ENCODE assay signal across 8 cellular contexts in genomic region chr4:113762061-113762850, GRCh38. TPM values are rescaled to one million over a fixed set of nuclear protein-coding genes. Genes with fewer than 3 reads are reported as not detected.
DNase-seq lines count a peak whose midpoint lies in the region; ATAC-seq, FAIRE-seq and TF ChIP-seq lines count a peak whose summit lies in the region.

No MANE protein-coding gene starts in this region.

- DNase-seq in BE2C: peak; percentile 99
- DNase-seq in GM19238 (ENCODE audit: insufficient read length, low spot score): peak; percentile 74
- DNase-seq in NCI-H524 (lab: John Stamatoyannopoulos, UW): peak; percentile 94
- peak; percentile 100 for DNase-seq in activated CD4-positive, alpha-beta T cell treated with anti-CD3 and anti-CD28 coated beads for 48 hours
- peak; percentile 97 for DNase-seq in kidney glomerular epithelial cell (lab: John Stamatoyannopoulos, UW)
- peak; percentile 98 to 100 for DNase-seq in stimulated activated CD4-positive, alpha-beta T cell treated with anti-CD3 and anti-CD28 coated beads, Interleukin-15, amount 100 ng/mL, for 48 hours (ENCODE audit: low read depth in 2 of 2)

- H3K36me3 ChIP-seq in BE2C: no peaks in the 10 kb centered on the region

- H3K4me3 ChIP-seq in BE2C (ENCODE audit: low read depth, low read length): peak overlapping the region; percentile 88

- H3K27me3 ChIP-seq in BE2C: no peaks in the 10 kb centered on the region

- no peak for TF ChIP-seq CTCF in BE2C (IDR thresholded peaks at IDR 0.05; ENCODE audit: low read depth, low read length)

- H3K4me1 ChIP-seq in BE2C: peaks cover 4% of the 10 kb centered on the region; the same call in 1 of the 2 replicates

- no peaks in the 10 kb centered on the region for H3K9me3 ChIP-seq in BE2C

- FAIRE-seq in colon (lab: Jason Lieb, UNC): peak; percentile 98

- peak; percentile 72 for ATAC-seq in HG03439 (IDR thresholded peaks at IDR 0.05; ENCODE audit: unreplicated experiment)

RNA-seq across cellular contexts. Expression of gene CAMK2D, which starts 0.7 kb away (rescaled TPM):
- 11.7 TPM for polyA plus RNA-seq in BE2C (2012; ENCODE audit: insufficient read depth, insufficient read length, low read depth)

Comparison
In these comparisons a context has a peak if more than half of its experiments do, and no peak if none do; other contexts are left out.
1. Peak in every context shown above with its lines: DNase-seq, ATAC-seq and H3K4me3 ChIP-seq.